ENCODE assay signal across 1 cellular context in the genomic region with DNA sequence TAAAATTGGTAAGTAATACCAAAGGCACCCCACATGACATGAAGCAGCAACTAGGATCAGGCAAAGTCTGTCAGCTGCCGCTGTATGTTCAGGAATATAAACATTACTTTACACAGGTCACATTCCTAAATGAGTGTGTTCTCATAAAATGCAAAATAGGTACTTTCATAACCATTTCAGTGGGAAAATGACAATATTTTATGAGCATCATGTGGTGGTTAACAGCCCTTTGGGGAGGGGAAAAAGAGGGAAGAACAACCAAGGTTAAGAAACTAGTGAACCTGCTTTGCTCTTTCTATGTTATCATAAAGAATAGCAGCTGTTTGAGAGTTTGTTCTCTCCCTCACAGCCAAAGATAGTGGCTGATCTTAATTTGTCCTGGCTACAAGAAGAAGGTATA.
TF ChIP-seq lines count a peak whose summit lies in the region.

No MANE protein-coding gene starts in this region.

TF ChIP-seq in HEK293, 187 proteins besides CTCF, POLR2A, EP300 and RAD21 (continued from another document and continues in another):
- TF ChIP-seq ZNF335 (tag by site-specific recombination; conservative IDR thresholded peaks at IDR 0.05) = 0 out of 2 replicates have a peak, but pooled peaks have one; percentile 7
- TF ChIP-seq ZBTB20 (tag by site-specific recombination; IDR thresholded peaks at IDR 0.05) = no peak
- no peak for TF ChIP-seq ZNF174 (tag by site-specific recombination; IDR thresholded peaks at IDR 0.05)
- TF ChIP-seq FEZF1 (tag by site-specific recombination; IDR thresholded peaks at IDR 0.05) = peak; percentile 100
- 0 out of 2 replicates have a peak, but pooled peaks have one; percentile 72 for TF ChIP-seq HOXD13 (CRISPR knock-in tag; IDR thresholded peaks at IDR 0.05; ENCODE audit: borderline replicate concordance)
- TF ChIP-seq ZNF629 (tag by site-specific recombination; IDR thresholded peaks at IDR 0.05) = no peak
- TF ChIP-seq ZNF701 (tag by site-specific recombination; IDR thresholded peaks at IDR 0.05) = no peak
- no peak; the same call in 1 of the 2 replicates for TF ChIP-seq ZFP37 (tag by site-specific recombination; IDR thresholded peaks at IDR 0.05)
- 0 out of 2 replicates have a peak, but pooled peaks have one; percentile 62 for TF ChIP-seq TRIM28 (IDR thresholded peaks at IDR 0.05; ENCODE audit: borderline replicate concordance, low read length)
- no peak for TF ChIP-seq ZNF654 (tag by site-specific recombination; IDR thresholded peaks at IDR 0.05; ENCODE audit: low read depth)
- TF ChIP-seq ZNF341 (tag by site-specific recombination; IDR thresholded peaks at IDR 0.05; ENCODE audit: low read depth) = peak; percentile 93
- no peak for TF ChIP-seq ZNF184 (tag by site-specific recombination; IDR thresholded peaks at IDR 0.05)
- TF ChIP-seq, protein P1, sequence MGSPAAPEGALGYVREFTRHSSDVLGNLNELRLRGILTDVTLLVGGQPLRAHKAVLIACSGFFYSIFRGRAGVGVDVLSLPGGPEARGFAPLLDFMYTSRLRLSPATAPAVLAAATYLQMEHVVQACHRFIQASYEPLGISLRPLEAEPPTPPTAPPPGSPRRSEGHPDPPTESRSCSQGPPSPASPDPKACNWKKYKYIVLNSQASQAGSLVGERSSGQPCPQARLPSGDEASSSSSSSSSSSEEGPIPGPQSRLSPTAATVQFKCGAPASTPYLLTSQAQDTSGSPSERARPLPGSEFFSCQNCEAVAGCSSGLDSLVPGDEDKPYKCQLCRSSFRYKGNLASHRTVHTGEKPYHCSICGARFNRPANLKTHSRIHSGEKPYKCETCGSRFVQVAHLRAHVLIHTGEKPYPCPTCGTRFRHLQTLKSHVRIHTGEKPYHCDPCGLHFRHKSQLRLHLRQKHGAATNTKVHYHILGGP (tag by site-specific recombination; IDR thresholded peaks at IDR 0.05) = peak; percentile 86
- TF ChIP-seq ZNF660 (tag by site-specific recombination; IDR thresholded peaks at IDR 0.05) = no peak
- TF ChIP-seq ZNF561 (tag by site-specific recombination; IDR thresholded peaks at IDR 0.05; ENCODE audit: borderline replicate concordance) = 0 out of 2 replicates have a peak, but pooled peaks have one; percentile 53
- TF ChIP-seq, protein P2, sequence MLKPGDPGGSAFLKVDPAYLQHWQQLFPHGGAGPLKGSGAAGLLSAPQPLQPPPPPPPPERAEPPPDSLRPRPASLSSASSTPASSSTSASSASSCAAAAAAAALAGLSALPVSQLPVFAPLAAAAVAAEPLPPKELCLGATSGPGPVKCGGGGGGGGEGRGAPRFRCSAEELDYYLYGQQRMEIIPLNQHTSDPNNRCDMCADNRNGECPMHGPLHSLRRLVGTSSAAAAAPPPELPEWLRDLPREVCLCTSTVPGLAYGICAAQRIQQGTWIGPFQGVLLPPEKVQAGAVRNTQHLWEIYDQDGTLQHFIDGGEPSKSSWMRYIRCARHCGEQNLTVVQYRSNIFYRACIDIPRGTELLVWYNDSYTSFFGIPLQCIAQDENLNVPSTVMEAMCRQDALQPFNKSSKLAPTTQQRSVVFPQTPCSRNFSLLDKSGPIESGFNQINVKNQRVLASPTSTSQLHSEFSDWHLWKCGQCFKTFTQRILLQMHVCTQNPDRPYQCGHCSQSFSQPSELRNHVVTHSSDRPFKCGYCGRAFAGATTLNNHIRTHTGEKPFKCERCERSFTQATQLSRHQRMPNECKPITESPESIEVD (tag by site-specific recombination; IDR thresholded peaks at IDR 0.05) = peak; percentile 99
- TF ChIP-seq ZSCAN23 (tag by site-specific recombination; IDR thresholded peaks at IDR 0.05) = no peak
- no peak for TF ChIP-seq ZNF23 (tag by site-specific recombination; IDR thresholded peaks at IDR 0.05; ENCODE audit: borderline replicate concordance)
- no peak for TF ChIP-seq BCL11B (tag by site-specific recombination; IDR thresholded peaks at IDR 0.05; ENCODE audit: low read depth)
- TF ChIP-seq, protein P3, sequence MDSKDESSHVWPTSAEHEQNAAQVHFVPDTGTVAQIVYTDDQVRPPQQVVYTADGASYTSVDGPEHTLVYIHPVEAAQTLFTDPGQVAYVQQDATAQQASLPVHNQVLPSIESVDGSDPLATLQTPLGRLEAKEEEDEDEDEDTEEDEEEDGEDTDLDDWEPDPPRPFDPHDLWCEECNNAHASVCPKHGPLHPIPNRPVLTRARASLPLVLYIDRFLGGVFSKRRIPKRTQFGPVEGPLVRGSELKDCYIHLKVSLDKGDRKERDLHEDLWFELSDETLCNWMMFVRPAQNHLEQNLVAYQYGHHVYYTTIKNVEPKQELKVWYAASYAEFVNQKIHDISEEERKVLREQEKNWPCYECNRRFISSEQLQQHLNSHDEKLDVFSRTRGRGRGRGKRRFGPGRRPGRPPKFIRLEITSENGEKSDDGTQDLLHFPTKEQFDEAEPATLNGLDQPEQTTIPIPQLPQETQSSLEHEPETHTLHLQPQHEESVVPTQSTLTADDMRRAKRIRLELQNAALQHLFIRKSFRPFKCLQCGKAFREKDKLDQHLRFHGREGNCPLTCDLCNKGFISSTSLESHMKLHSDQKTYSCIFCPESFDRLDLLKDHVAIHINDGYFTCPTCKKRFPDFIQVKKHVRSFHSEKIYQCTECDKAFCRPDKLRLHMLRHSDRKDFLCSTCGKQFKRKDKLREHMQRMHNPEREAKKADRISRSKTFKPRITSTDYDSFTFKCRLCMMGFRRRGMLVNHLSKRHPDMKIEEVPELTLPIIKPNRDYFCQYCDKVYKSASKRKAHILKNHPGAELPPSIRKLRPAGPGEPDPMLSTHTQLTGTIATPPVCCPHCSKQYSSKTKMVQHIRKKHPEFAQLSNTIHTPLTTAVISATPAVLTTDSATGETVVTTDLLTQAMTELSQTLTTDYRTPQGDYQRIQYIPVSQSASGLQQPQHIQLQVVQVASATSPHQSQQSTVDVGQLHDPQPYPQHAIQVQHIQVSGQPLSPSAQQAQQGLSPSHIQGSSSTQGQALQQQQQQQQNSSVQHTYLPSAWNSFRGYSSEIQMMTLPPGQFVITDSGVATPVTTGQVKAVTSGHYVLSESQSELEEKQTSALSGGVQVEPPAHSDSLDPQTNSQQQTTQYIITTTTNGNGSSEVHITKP (tag by site-specific recombination; IDR thresholded peaks at IDR 0.05) = peak; percentile 27; the same call in 1 of the 2 replicates
- peak; percentile 46; the same call in 1 of the 2 replicates for TF ChIP-seq OSR2 (tag by site-specific recombination; IDR thresholded peaks at IDR 0.05)
- TF ChIP-seq KLF10 (tag by site-specific recombination; IDR thresholded peaks at IDR 0.05) = 0 out of 2 replicates have a peak, but pooled peaks have one; percentile 15
- 0 out of 2 replicates have a peak, but pooled peaks have one; percentile 16 for TF ChIP-seq ZBTB8A (tag by site-specific recombination; IDR thresholded peaks at IDR 0.05)
- TF ChIP-seq, protein P4, sequence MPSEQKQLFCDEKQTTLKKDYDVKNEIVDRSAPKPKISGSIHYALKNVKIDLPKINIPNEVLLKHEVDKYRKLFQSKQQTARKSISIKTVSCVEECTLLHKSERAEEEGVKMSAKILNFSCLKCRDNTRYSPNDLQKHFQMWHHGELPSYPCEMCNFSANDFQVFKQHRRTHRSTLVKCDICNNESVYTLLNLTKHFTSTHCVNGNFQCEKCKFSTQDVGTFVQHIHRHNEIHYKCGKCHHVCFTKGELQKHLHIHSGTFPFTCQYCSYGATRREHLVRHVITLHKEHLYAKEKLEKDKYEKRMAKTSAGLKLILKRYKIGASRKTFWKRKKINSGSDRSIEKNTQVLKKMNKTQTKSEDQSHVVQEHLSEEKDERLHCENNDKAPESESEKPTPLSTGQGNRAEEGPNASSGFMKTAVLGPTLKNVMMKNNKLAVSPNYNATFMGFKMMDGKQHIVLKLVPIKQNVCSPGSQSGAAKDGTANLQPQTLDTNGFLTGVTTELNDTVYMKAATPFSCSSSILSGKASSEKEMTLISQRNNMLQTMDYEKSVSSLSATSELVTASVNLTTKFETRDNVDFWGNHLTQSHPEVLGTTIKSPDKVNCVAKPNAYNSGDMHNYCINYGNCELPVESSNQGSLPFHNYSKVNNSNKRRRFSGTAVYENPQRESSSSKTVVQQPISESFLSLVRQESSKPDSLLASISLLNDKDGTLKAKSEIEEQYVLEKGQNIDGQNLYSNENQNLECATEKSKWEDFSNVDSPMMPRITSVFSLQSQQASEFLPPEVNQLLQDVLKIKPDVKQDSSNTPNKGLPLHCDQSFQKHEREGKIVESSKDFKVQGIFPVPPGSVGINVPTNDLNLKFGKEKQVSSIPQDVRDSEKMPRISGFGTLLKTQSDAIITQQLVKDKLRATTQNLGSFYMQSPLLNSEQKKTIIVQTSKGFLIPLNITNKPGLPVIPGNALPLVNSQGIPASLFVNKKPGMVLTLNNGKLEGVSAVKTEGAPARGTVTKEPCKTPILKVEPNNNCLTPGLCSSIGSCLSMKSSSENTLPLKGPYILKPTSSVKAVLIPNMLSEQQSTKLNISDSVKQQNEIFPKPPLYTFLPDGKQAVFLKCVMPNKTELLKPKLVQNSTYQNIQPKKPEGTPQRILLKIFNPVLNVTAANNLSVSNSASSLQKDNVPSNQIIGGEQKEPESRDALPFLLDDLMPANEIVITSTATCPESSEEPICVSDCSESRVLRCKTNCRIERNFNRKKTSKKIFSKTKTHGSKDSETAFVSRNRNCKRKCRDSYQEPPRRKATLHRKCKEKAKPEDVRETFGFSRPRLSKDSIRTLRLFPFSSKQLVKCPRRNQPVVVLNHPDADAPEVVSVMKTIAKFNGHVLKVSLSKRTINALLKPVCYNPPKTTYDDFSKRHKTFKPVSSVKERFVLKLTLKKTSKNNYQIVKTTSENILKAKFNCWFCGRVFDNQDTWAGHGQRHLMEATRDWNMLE (tag by site-specific recombination; conservative IDR thresholded peaks at IDR 0.05; ENCODE audit: low read depth) = no peak
- TF ChIP-seq ZNF843 (tag by site-specific recombination; IDR thresholded peaks at IDR 0.05) = peak; percentile 85
- no peak for TF ChIP-seq ZNF302 (tag by site-specific recombination; IDR thresholded peaks at IDR 0.05; ENCODE audit: low read depth)
- TF ChIP-seq IKZF3 (tag by site-specific recombination; IDR thresholded peaks at IDR 0.05) = peak; percentile 89
- TF ChIP-seq GFI1B (tag by site-specific recombination; IDR thresholded peaks at IDR 0.05) = no peak
- TF ChIP-seq ZBTB17 (tag by site-specific recombination; IDR thresholded peaks at IDR 0.05) = peak; percentile 66; the same call in 1 of the 2 replicates
- no peak for TF ChIP-seq ZNF548 (tag by site-specific recombination; IDR thresholded peaks at IDR 0.05)
- TF ChIP-seq, protein P5, sequence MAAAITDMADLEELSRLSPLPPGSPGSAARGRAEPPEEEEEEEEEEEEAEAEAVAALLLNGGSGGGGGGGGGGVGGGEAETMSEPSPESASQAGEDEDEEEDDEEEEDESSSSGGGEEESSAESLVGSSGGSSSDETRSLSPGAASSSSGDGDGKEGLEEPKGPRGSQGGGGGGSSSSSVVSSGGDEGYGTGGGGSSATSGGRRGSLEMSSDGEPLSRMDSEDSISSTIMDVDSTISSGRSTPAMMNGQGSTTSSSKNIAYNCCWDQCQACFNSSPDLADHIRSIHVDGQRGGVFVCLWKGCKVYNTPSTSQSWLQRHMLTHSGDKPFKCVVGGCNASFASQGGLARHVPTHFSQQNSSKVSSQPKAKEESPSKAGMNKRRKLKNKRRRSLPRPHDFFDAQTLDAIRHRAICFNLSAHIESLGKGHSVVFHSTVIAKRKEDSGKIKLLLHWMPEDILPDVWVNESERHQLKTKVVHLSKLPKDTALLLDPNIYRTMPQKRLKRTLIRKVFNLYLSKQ (tag by site-specific recombination; IDR thresholded peaks at IDR 0.05; ENCODE audit: borderline replicate concordance) = no peak
- no peak for TF ChIP-seq ZNF394 (tag by site-specific recombination; IDR thresholded peaks at IDR 0.05; ENCODE audit: borderline replicate concordance)
- TF ChIP-seq ZXDB (tag by site-specific recombination; IDR thresholded peaks at IDR 0.05) = no peak
- TF ChIP-seq, protein P6, sequence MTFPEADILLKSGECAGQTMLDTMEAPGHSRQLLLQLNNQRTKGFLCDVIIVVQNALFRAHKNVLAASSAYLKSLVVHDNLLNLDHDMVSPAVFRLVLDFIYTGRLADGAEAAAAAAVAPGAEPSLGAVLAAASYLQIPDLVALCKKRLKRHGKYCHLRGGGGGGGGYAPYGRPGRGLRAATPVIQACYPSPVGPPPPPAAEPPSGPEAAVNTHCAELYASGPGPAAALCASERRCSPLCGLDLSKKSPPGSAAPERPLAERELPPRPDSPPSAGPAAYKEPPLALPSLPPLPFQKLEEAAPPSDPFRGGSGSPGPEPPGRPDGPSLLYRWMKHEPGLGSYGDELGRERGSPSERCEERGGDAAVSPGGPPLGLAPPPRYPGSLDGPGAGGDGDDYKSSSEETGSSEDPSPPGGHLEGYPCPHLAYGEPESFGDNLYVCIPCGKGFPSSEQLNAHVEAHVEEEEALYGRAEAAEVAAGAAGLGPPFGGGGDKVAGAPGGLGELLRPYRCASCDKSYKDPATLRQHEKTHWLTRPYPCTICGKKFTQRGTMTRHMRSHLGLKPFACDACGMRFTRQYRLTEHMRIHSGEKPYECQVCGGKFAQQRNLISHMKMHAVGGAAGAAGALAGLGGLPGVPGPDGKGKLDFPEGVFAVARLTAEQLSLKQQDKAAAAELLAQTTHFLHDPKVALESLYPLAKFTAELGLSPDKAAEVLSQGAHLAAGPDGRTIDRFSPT (tag by site-specific recombination; IDR thresholded peaks at IDR 0.05) = peak; percentile 29; the same call in 1 of the 2 replicates
- TF ChIP-seq WT1 (tag by site-specific recombination; IDR thresholded peaks at IDR 0.05) = peak; percentile 35; the same call in 1 of the 2 replicates
- no peak for TF ChIP-seq ZNF76 (tag by site-specific recombination; IDR thresholded peaks at IDR 0.05; ENCODE audit: borderline replicate concordance, low read depth)
- TF ChIP-seq, protein P7, sequence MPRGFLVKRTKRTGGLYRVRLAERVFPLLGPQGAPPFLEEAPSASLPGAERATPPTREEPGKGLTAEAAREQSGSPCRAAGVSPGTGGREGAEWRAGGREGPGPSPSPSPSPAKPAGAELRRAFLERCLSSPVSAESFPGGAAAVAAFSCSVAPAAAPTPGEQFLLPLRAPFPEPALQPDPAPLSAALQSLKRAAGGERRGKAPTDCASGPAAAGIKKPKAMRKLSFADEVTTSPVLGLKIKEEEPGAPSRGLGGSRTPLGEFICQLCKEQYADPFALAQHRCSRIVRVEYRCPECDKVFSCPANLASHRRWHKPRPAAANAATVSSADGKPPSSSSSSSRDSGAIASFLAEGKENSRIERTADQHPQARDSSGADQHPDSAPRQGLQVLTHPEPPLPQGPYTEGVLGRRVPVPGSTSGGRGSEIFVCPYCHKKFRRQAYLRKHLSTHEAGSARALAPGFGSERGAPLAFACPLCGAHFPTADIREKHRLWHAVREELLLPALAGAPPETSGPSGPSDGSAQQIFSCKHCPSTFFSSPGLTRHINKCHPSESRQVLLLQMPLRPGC (tag by site-specific recombination; IDR thresholded peaks at IDR 0.05) = 0 out of 2 replicates have a peak, but pooled peaks have one; percentile 16
- TF ChIP-seq ZEB2 (tag by site-specific recombination; IDR thresholded peaks at IDR 0.05) = 0 out of 2 replicates have a peak, but pooled peaks have one; percentile 14
- no peak for TF ChIP-seq ZNF2 (tag by site-specific recombination; IDR thresholded peaks at IDR 0.05)
- TF ChIP-seq ZNF610 (tag by site-specific recombination; IDR thresholded peaks at IDR 0.05; ENCODE audit: borderline replicate concordance) = peak; percentile 62; the same call in 1 of the 2 replicates
- no peak for TF ChIP-seq ZBTB21 (tag by site-specific recombination; IDR thresholded peaks at IDR 0.05)
- TF ChIP-seq GLI4 (tag by site-specific recombination; IDR thresholded peaks at IDR 0.05) = no peak
- TF ChIP-seq REPIN1 (tag by site-specific recombination; IDR thresholded peaks at IDR 0.05; ENCODE audit: low read depth) = no peak
- TF ChIP-seq ZNF501 (tag by site-specific recombination; IDR thresholded peaks at IDR 0.05) = no peak
